Comparison of ENCODE assay signal across 30 cellular contexts in the genomic region with DNA sequence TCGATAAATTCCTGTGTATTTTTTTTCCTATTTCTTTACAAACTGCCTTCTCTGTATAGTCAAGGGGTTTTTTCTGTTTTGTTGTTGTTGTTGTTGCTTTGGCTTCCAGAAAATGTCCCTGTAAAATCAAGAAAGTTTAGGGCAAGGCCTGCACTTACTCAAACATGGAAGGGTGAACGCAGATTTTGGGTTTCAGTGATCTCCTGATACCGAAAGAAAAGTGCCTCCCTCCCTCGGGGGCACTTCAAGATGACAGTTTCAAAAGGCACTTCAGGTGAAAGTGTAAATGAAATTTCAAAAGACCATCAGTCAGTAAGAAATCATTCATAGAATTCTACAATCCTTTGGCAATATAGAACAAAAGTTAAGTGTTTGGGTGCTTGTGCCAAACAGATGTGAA. TPM values are rescaled to one million over a fixed set of nuclear protein-coding genes. Genes with fewer than 3 reads are reported as not detected.
A peak's percentile ranks its signal among the peaks of the same experiment; 100 is the strongest.
DNase-seq lines count a peak whose midpoint lies in the region; ATAC-seq and TF ChIP-seq lines count a peak whose summit lies in the region.
"Had no signal": no experiment of that assay in that cellular context is flagged by ENCODE, and none has a peak within 500 bp of the region (broad histone marks: within the 10 kb centered on the region; RNA-seq: fewer than 3 reads in every experiment).

No MANE protein-coding gene starts in this region.

- DNase-seq in activated T-cell treated with anti-CD3 and anti-CD28 coated beads, Interleukin-2, amount 50 U/mL, for 24 hours: no peak
- DNase-seq in activated T-cell treated with anti-CD3 and anti-CD28 coated beads, Interleukin-2, amount 50 U/mL, for 1 hour: no peak
- DNase-seq in activated B cell treated with CpG ODN at 0.5 μM for 24 hours (no peak), sciatic nerve (ENCODE audit: low spot score) (no peak), OCI-LY7 (ENCODE audit: low spot score) (no peak), NCI-H1694 (lab: John Stamatoyannopoulos, UW) (no peak)
- no peak for DNase-seq in stimulated activated effector memory CD8-positive, alpha-beta T cell treated with anti-CD3 and anti-CD28 coated beads, Interleukin-12 subunit alpha, Interleukin-12 subunit beta, amount 100 ng/mL, for 72 hours (ENCODE audit: low spot score in 2 of 2)
- DNase-seq: activated CD4-positive, CD25-positive, alpha-beta regulatory T cell treated with anti-CD3 and anti-CD28 coated beads, Interleukin-2, amount 50 U/mL, for 72 hours; activated effector memory CD4-positive, alpha-beta T cell treated with Interleukin-2 at 50 U/mL for 16 hours; activated naive CD8-positive, alpha-beta T cell treated with anti-CD3 and anti-CD28 coated beads for 36 hours; gastrocnemius medialis; IMR-90; left cardiac atrium; mammary epithelial cell; NCI-H1092; NCI-H2227 treated with DMSO at 0.1 percent for 48 hours; nephron progenitor cell; pancreas; retina; RPMI8226; stimulated activated CD4-positive, alpha-beta T cell treated with anti-CD3 and anti-CD28 coated beads, Interleukin-1b, Interleukin-23, amount 100 ng/mL, for 48 hours; upper lobe of left lung had no signal

- no peaks in the 10 kb centered on the region for H3K4me1 ChIP-seq in OCI-LY7 (ENCODE audit: insufficient read depth, low read length, poor library complexity, severe bottlenecking)
- H3K4me1 ChIP-seq: gastrocnemius medialis, pancreas, SJSA1, upper lobe of left lung had no signal

- peak overlapping the region; percentile 16 for H3K27ac Mint-ChIP-seq in activated T-cell treated with anti-CD3 and anti-CD28 coated beads, Interleukin-2, amount 50 U/mL, for 24 hours
- peak overlapping the region; percentile 24 for H3K27ac Mint-ChIP-seq in activated B cell treated with CpG ODN at 0.5 μM for 24 hours
- peak overlapping the region; percentile 74 for H3K27ac Mint-ChIP-seq in stimulated activated effector memory CD8-positive, alpha-beta T cell treated with anti-CD3 and anti-CD28 coated beads, Interleukin-12 subunit alpha, Interleukin-12 subunit beta, amount 100 ng/mL, for 72 hours
- H3K27ac Mint-ChIP-seq: activated naive CD8-positive, alpha-beta T cell treated with anti-CD3 and anti-CD28 coated beads for 36 hours; B cell; nephron progenitor cell had no signal

- H3K4me3 ChIP-seq in OCI-LY7 (ENCODE audit: low read depth, low read length, poor library complexity, severe bottlenecking): no peak overlapping the region
- H3K4me3 ChIP-seq: gastrocnemius medialis, hepatocyte, pancreas, SJSA1, smooth muscle cell, upper lobe of left lung had no signal

- no peaks in the 10 kb centered on the region for H3K27me3 Mint-ChIP-seq in activated T-cell treated with anti-CD3 and anti-CD28 coated beads, Interleukin-2, amount 50 U/mL, for 24 hours
- no peaks in the 10 kb centered on the region for H3K27me3 Mint-ChIP-seq in activated B cell treated with CpG ODN at 0.5 μM for 24 hours
- H3K27me3 Mint-ChIP-seq: activated naive CD8-positive, alpha-beta T cell treated with anti-CD3 and anti-CD28 coated beads for 36 hours; B cell had no signal

- H3K79me2 ChIP-seq in OCI-LY7 (ENCODE audit: insufficient read depth, low read depth, low read length): no peaks in the 10 kb centered on the region
- H3K79me2 ChIP-seq: hepatocyte had no signal

- H3K4me1 Mint-ChIP-seq in activated T-cell treated with anti-CD3 and anti-CD28 coated beads, Interleukin-2, amount 50 U/mL, for 24 hours (ENCODE audit: low read depth): peaks cover 28% of the 10 kb centered on the region
- peaks cover 11% of the 10 kb centered on the region for H3K4me1 Mint-ChIP-seq in activated B cell treated with CpG ODN at 0.5 μM for 24 hours
- peaks cover 49% of the 10 kb centered on the region for H3K4me1 Mint-ChIP-seq in stimulated activated effector memory CD8-positive, alpha-beta T cell treated with anti-CD3 and anti-CD28 coated beads, Interleukin-12 subunit alpha, Interleukin-12 subunit beta, amount 100 ng/mL, for 72 hours
- H3K4me1 Mint-ChIP-seq: nephron progenitor cell had no signal

- no peak overlapping the region for H2AFZ ChIP-seq in OCI-LY7 (ENCODE audit: low read length)
- H2AFZ ChIP-seq: hepatocyte had no signal

- no peaks in the 10 kb centered on the region for H3K36me3 ChIP-seq in OCI-LY7 (ENCODE audit: insufficient read depth, low read length)
- H3K36me3 ChIP-seq: gastrocnemius medialis, pancreas, SJSA1, upper lobe of left lung had no signal

- H3K4me2 ChIP-seq in OCI-LY7 (ENCODE audit: low read length): no peak overlapping the region
- H3K4me2 ChIP-seq: hepatocyte, smooth muscle cell had no signal

- BruUV-seq in OCI-LY7 (replicated peaks; lab: Mats Ljungman, UMichigan): no TSS peak

- H3K4me3 Mint-ChIP-seq in activated T-cell treated with anti-CD3 and anti-CD28 coated beads, Interleukin-2, amount 50 U/mL, for 24 hours: no peak overlapping the region
- no peak overlapping the region for H3K4me3 Mint-ChIP-seq in activated B cell treated with CpG ODN at 0.5 μM for 24 hours
- H3K4me3 Mint-ChIP-seq in stimulated activated effector memory CD8-positive, alpha-beta T cell treated with anti-CD3 and anti-CD28 coated beads, Interleukin-12 subunit alpha, Interleukin-12 subunit beta, amount 100 ng/mL, for 72 hours: no peak overlapping the region
- H3K4me3 Mint-ChIP-seq: activated naive CD8-positive, alpha-beta T cell treated with anti-CD3 and anti-CD28 coated beads for 36 hours; B cell; nephron progenitor cell had no signal

- no peaks in the 10 kb centered on the region for H3K9me2 ChIP-seq in OCI-LY7 (ENCODE audit: insufficient read depth, low read length)

- no peak overlapping the region for H3K27ac ChIP-seq in OCI-LY7 (ENCODE audit: low read depth, low read length, poor library complexity, severe bottlenecking)
- H3K27ac ChIP-seq: gastrocnemius medialis, hepatocyte, pancreas, SJSA1, upper lobe of left lung had no signal

- CTCF ChIA-PET in activated B cell treated with CpG ODN at 0.5 μM for 24 hours (lab: Charles Lee): no interaction called here
- CTCF ChIA-PET in OCI-LY7 (lab: Charles Lee; ENCODE audit: unreplicated experiment): no interaction called here

- ATAC-seq in GM21786 (IDR thresholded peaks at IDR 0.05; ENCODE audit: unreplicated experiment) (peak; percentile 80), activated B cell treated with CpG ODN at 0.5 μM for 24 hours (ENCODE audit: low read depth) (no peak), sciatic nerve (no peak)
- peak; percentile 85 for ATAC-seq in stimulated activated effector memory CD8-positive, alpha-beta T cell treated with anti-CD3 and anti-CD28 coated beads, Interleukin-12 subunit alpha, Interleukin-12 subunit beta, amount 100 ng/mL, for 72 hours
- ATAC-seq: gastrocnemius medialis, left cardiac atrium, pancreas had no signal

- H3K36me3 Mint-ChIP-seq in activated T-cell treated with anti-CD3 and anti-CD28 coated beads, Interleukin-2, amount 50 U/mL, for 24 hours (ENCODE audit: low read depth): no peaks in the 10 kb centered on the region
- no peaks in the 10 kb centered on the region for H3K36me3 Mint-ChIP-seq in activated B cell treated with CpG ODN at 0.5 μM for 24 hours (ENCODE audit: low read depth)
- no peaks in the 10 kb centered on the region for H3K36me3 Mint-ChIP-seq in stimulated activated effector memory CD8-positive, alpha-beta T cell treated with anti-CD3 and anti-CD28 coated beads, Interleukin-12 subunit alpha, Interleukin-12 subunit beta, amount 100 ng/mL, for 72 hours
- H3K36me3 Mint-ChIP-seq: activated naive CD8-positive, alpha-beta T cell treated with anti-CD3 and anti-CD28 coated beads for 36 hours had no signal

- TF ChIP-seq CTCF in activated B cell treated with CpG ODN at 0.5 μM for 24 hours (IDR thresholded peaks at IDR 0.05) (no peak), OCI-LY7 (conservative IDR thresholded peaks at IDR 0.05; ENCODE audit: low read length) (no peak)

- no peaks in the 10 kb centered on the region for H4K20me1 ChIP-seq in OCI-LY7 (ENCODE audit: insufficient read depth, low read length)

- POLR2A ChIA-PET in activated B cell treated with CpG ODN at 0.5 μM for 24 hours (lab: Charles Lee): no interaction called here
- POLR2A ChIA-PET in OCI-LY7 (lab: Charles Lee): no interaction called here

- no peaks in the 10 kb centered on the region for H3K9me3 ChIP-seq in OCI-LY7 (ENCODE audit: low read length)
- H3K9me3 ChIP-seq: gastrocnemius medialis, pancreas, SJSA1, upper lobe of left lung had no signal

- intact Hi-C loops in activated B cell treated with CpG ODN at 0.5 μM for 24 hours (cut with micrococcal nuclease) (no loop called here), sciatic nerve (cut with DNase I) (no loop called here), OCI-LY7 (cut with micrococcal nuclease; ENCODE audit: unreplicated experiment) (no loop called here)

- H3K9me3 Mint-ChIP-seq in activated T-cell treated with anti-CD3 and anti-CD28 coated beads, Interleukin-2, amount 50 U/mL, for 24 hours: no peaks in the 10 kb centered on the region
- no peaks in the 10 kb centered on the region for H3K9me3 Mint-ChIP-seq in activated B cell treated with CpG ODN at 0.5 μM for 24 hours
- H3K9me3 Mint-ChIP-seq in stimulated activated effector memory CD8-positive, alpha-beta T cell treated with anti-CD3 and anti-CD28 coated beads, Interleukin-12 subunit alpha, Interleukin-12 subunit beta, amount 100 ng/mL, for 72 hours: no peaks in the 10 kb centered on the region
- H3K9me3 Mint-ChIP-seq: activated naive CD8-positive, alpha-beta T cell treated with anti-CD3 and anti-CD28 coated beads for 36 hours; nephron progenitor cell had no signal

RNA-seq across cellular contexts. Expression of a gene that starts 43.4 kb away (rescaled TPM):
- total RNA-seq in activated B cell treated with CpG ODN at 0.5 μM for 24 hours: not detected in 2 replicates
- total RNA-seq in sciatic nerve: not detected
- total RNA-seq in OCI-LY7 (2014; rRNA removed; shearing (Covaris generic)): 0.03 TPM in 1 of 2 replicates, not detected in the other
- not detected in 2 replicates for total RNA-seq in OCI-LY7 (2022)
- total RNA-seq: A673; activated naive CD8-positive, alpha-beta T cell treated with anti-CD3 and anti-CD28 coated beads for 36 hours; astrocyte; B cell; IMR-90; left cardiac atrium; SJSA1 had no signal

RNA-seq across cellular contexts. Expression of a gene that starts 47.2 kb away (rescaled TPM):
- 303 and 350 TPM in 2 replicates for total RNA-seq in activated B cell treated with CpG ODN at 0.5 μM for 24 hours
- 29.5 TPM for total RNA-seq in sciatic nerve
- 8.2 and 15.7 TPM in 2 replicates for total RNA-seq in OCI-LY7 (2014; rRNA removed; shearing (Covaris generic))
- total RNA-seq in OCI-LY7 (2022): 18.3 and 25.2 TPM in 2 replicates
- total RNA-seq: A673, IMR-90, mammary epithelial cell, SJSA1 had no signal

RNA-seq across cellular contexts. Expression of a gene that starts 53.3 kb away (rescaled TPM):
- total RNA-seq in activated B cell treated with CpG ODN at 0.5 μM for 24 hours (1.8 and 1.9 TPM in 2 replicates), sciatic nerve (not detected), OCI-LY7 (2022) (0.67 and 0.90 TPM in 2 replicates)
- 0.06 and 0.08 TPM in 2 replicates for total RNA-seq in OCI-LY7 (2014; rRNA removed; shearing (Covaris generic))
- total RNA-seq: A673; activated naive CD8-positive, alpha-beta T cell treated with anti-CD3 and anti-CD28 coated beads for 36 hours; astrocyte; cardiac septum; gastrocnemius medialis; IMR-90; left cardiac atrium; mammary epithelial cell; pancreas; SJSA1; smooth muscle cell; upper lobe of left lung had no signal

Comparison
In these comparisons a context has a peak if more than half of its experiments do, and no peak if none do; other contexts are left out.
1. H3K27ac Mint-ChIP-seq: peak in every context shown above with its lines; median percentile 74 in stimulated activated effector memory CD8-positive, alpha-beta T cell treated with anti-CD3 and anti-CD28 coated beads, Interleukin-12 subunit alpha, Interleukin-12 subunit beta, amount 100 ng/mL, for 72 hours; 24 in activated B cell treated with CpG ODN at 0.5 μM for 24 hours; 16 in activated T-cell treated with anti-CD3 and anti-CD28 coated beads, Interleukin-2, amount 50 U/mL, for 24 hours.
2. ATAC-seq: peak in GM21786 (single experiment) and stimulated activated effector memory CD8-positive, alpha-beta T cell treated with anti-CD3 and anti-CD28 coated beads, Interleukin-12 subunit alpha, Interleukin-12 subunit beta, amount 100 ng/mL, for 72 hours (single experiment); none in activated B cell treated with CpG ODN at 0.5 μM for 24 hours (single experiment) and sciatic nerve (single experiment).